ENCODE assay signal across 12 cellular contexts in genomic region chr1:198612471-198613265, GRCh38. TPM values are rescaled to one million over a fixed set of nuclear protein-coding genes. Genes with fewer than 3 reads are reported as not detected.
DNase-seq lines count a peak whose midpoint lies in the region; ATAC-seq and TF ChIP-seq lines count a peak whose summit lies in the region.
"Had no signal": no experiment of that assay in that cellular context is flagged by ENCODE, and none has a peak within 500 bp of the region (broad histone marks: within the 10 kb centered on the region; RNA-seq: fewer than 3 reads in every experiment).

No MANE protein-coding gene starts in this region.

- no peak overlapping the region for H3K4me3 ChIP-seq in Karpas-422 (ENCODE audit: low read length)
- no peak overlapping the region for H3K4me3 ChIP-seq in colonic mucosa
- H3K4me3 ChIP-seq in upper lobe of right lung, result no peak overlapping the region
- H3K4me3 ChIP-seq in aorta (ENCODE audit: low read length in 2 of 2), result no peak overlapping the region
- H3K4me3 ChIP-seq in gastrocnemius medialis, result no peak overlapping the region

- peak overlapping the region; percentile 70 for H3K27ac ChIP-seq in Karpas-422 (ENCODE audit: low read length)
- H3K27ac ChIP-seq in colonic mucosa, result peak overlapping the region; percentile 2
- H3K27ac ChIP-seq in upper lobe of right lung, result peak overlapping the region; percentile 34
- no peak overlapping the region for H3K27ac ChIP-seq in aorta (ENCODE audit: low read depth in 1 of 2, low read length in 2 of 2)
- H3K27ac ChIP-seq in gastrocnemius medialis, result no peak overlapping the region
- H3K27ac ChIP-seq: RWPE1 had no signal

- H3K4me3 Mint-ChIP-seq in activated naive CD4-positive, alpha-beta T cell treated with anti-CD3 and anti-CD28 coated beads for 36 hours, result peak overlapping the region; percentile 82

- no peaks in the 10 kb centered on the region for H3K27me3 Mint-ChIP-seq in activated naive CD4-positive, alpha-beta T cell treated with anti-CD3 and anti-CD28 coated beads for 36 hours (ENCODE audit: low read depth)
- H3K27me3 Mint-ChIP-seq: progenitor cell of endocrine pancreas had no signal

- TF ChIP-seq CTCF in colonic mucosa (IDR thresholded peaks at IDR 0.05) (no peak), upper lobe of right lung (IDR thresholded peaks at IDR 0.05) (no peak), gastrocnemius medialis (IDR thresholded peaks at IDR 0.05 in 4 of 5, conservative IDR thresholded peaks at IDR 0.05 in 1 of 5) (no peak)

- no peaks in the 10 kb centered on the region for H4K20me1 ChIP-seq in Karpas-422 (ENCODE audit: insufficient read depth, low read depth, low read length)

- CTCF ChIA-PET in activated naive CD4-positive, alpha-beta T cell treated with anti-CD3 and anti-CD28 coated beads for 36 hours (lab: Charles Lee), result no interaction called here

- no peaks in the 10 kb centered on the region for H3K36me3 ChIP-seq in Karpas-422 (ENCODE audit: insufficient read depth, low read length)
- H3K36me3 ChIP-seq in colonic mucosa, result no peaks in the 10 kb centered on the region
- no peaks in the 10 kb centered on the region for H3K36me3 ChIP-seq in upper lobe of right lung
- H3K36me3 ChIP-seq in aorta (ENCODE audit: control insufficient read depth in 1 of 2, insufficient read depth in 2 of 2, low read length in 1 of 2), result no peaks in the 10 kb centered on the region
- H3K36me3 ChIP-seq in gastrocnemius medialis, result no peaks in the 10 kb centered on the region

- no peaks in the 10 kb centered on the region for H3K9me3 ChIP-seq in Karpas-422 (ENCODE audit: low read length)
- no peaks in the 10 kb centered on the region for H3K9me3 ChIP-seq in colonic mucosa
- no peaks in the 10 kb centered on the region for H3K9me3 ChIP-seq in upper lobe of right lung
- H3K9me3 ChIP-seq in aorta (ENCODE audit: control insufficient read depth, low read length), result no peaks in the 10 kb centered on the region
- no peaks in the 10 kb centered on the region for H3K9me3 ChIP-seq in gastrocnemius medialis

- ATAC-seq in upper lobe of right lung (peak; percentile 70), aorta (ENCODE audit: low FRiP score) (no peak), gastrocnemius medialis (no peak)

- WGBS in aorta, 2 donors, result 62 to 64% methylated on average over 6 of the region's 6 CpGs

- H3K9ac ChIP-seq in Karpas-422 (ENCODE audit: low read length), result peak overlapping the region; percentile 23; the same call in 1 of the 2 replicates
- H3K9ac ChIP-seq in colonic mucosa (ENCODE audit: low read depth in 2 of 2, low read length in 2 of 2), result no peak overlapping the region

- peak overlapping the region; percentile 90 for H2AFZ ChIP-seq in Karpas-422 (ENCODE audit: low read length)

- H3K4me2 ChIP-seq in Karpas-422 (ENCODE audit: low read depth, low read length, poor library complexity, severe bottlenecking), result peak overlapping the region; percentile 24

- H3K36me3 Mint-ChIP-seq in activated naive CD4-positive, alpha-beta T cell treated with anti-CD3 and anti-CD28 coated beads for 36 hours (ENCODE audit: low read depth), result peaks cover 16% of the 10 kb centered on the region

- peaks cover 80% of the 10 kb centered on the region for H3K4me1 Mint-ChIP-seq in activated naive CD4-positive, alpha-beta T cell treated with anti-CD3 and anti-CD28 coated beads for 36 hours (ENCODE audit: low read depth)

- H3K4me1 ChIP-seq in Karpas-422 (ENCODE audit: low read length) (peaks cover 57% of the 10 kb centered on the region), colonic mucosa (no peaks in the 10 kb centered on the region), upper lobe of right lung (no peaks in the 10 kb centered on the region), aorta (ENCODE audit: control insufficient read depth in 1 of 2, insufficient read depth in 2 of 2, low read length in 2 of 2) (no peaks in the 10 kb centered on the region), gastrocnemius medialis (no peaks in the 10 kb centered on the region)

- intact Hi-C loops in activated naive CD4-positive, alpha-beta T cell treated with anti-CD3 and anti-CD28 coated beads for 36 hours (cut with micrococcal nuclease), result loop anchor here (1.0 to 2.0 kb wide), 4 partner anchors 9 to 89 kb away; no protein-coding TSS in a partner anchor
- intact Hi-C loops in colonic mucosa (cut with DNase I) (no loop called here), upper lobe of right lung (cut with DNase I) (no loop called here), aorta (cut with DNase I) (no loop called here), gastrocnemius medialis (cut with DNase I; ENCODE audit: low total_unique reads) (no loop called here)

- DNase-seq in activated naive CD4-positive, alpha-beta T cell treated with anti-CD3 and anti-CD28 coated beads for 36 hours, result no peak
- no peak for DNase-seq in activated naive CD4-positive, alpha-beta T cell treated with Interleukin-2 at 50 U/mL for 16 hours
- DNase-seq in Karpas-422 (no peak), colonic mucosa (no peak), upper lobe of right lung (no peak), aorta (no peak), gastrocnemius medialis (no peak), NCI-H2171 (lab: John Stamatoyannopoulos, UW) (no peak)
- DNase-seq: anterior cingulate cortex, NCI-H1417 treated with DMSO at 0.1 percent for 48 hours had no signal

- H3K27me3 ChIP-seq in Karpas-422 (ENCODE audit: low read length), result no peaks in the 10 kb centered on the region
- H3K27me3 ChIP-seq in colonic mucosa, result no peaks in the 10 kb centered on the region
- H3K27me3 ChIP-seq in upper lobe of right lung, result no peaks in the 10 kb centered on the region
- H3K27me3 ChIP-seq in aorta (ENCODE audit: control insufficient read depth in 1 of 2, insufficient read depth in 2 of 2, low read length in 1 of 2), result no peaks in the 10 kb centered on the region
- H3K27me3 ChIP-seq in gastrocnemius medialis, result no peaks in the 10 kb centered on the region

- H3K79me2 ChIP-seq in Karpas-422 (ENCODE audit: low read length), result no peaks in the 10 kb centered on the region

- in situ Hi-C loops in gastrocnemius medialis (cut with MboI; ENCODE audit: low sequenced_read_pairs in 4 of 4), result no loop called here

- no peak for TF ChIP-seq POLR2A in gastrocnemius medialis (IDR thresholded peaks at IDR 0.05)

- no peaks in the 10 kb centered on the region for H3K9me3 Mint-ChIP-seq in activated naive CD4-positive, alpha-beta T cell treated with anti-CD3 and anti-CD28 coated beads for 36 hours

- H3K27ac Mint-ChIP-seq in activated naive CD4-positive, alpha-beta T cell treated with anti-CD3 and anti-CD28 coated beads for 36 hours, result peak overlapping the region; percentile 98
- H3K27ac Mint-ChIP-seq: progenitor cell of endocrine pancreas had no signal

- H3K9me2 ChIP-seq in Karpas-422 (replicated peaks; ENCODE audit: insufficient read depth, low read length), result no peaks in the 10 kb centered on the region

RNA-seq across cellular contexts. Expression of gene PTPRC, which starts 26.2 kb away (rescaled TPM):
- 100 to 1,000 TPM; 689 to 714 TPM for total RNA-seq in activated naive CD4-positive, alpha-beta T cell treated with anti-CD3 and anti-CD28 coated beads for 36 hours
- 367 and 812 TPM in 2 replicates for total RNA-seq in Karpas-422 (2014; rRNA removed; shearing (Covaris generic); ENCODE audit: low replicate concordance)
- 10 to 100 TPM; 11.2 to 18.7 TPM for total RNA-seq in colonic mucosa
- total RNA-seq in upper lobe of right lung, result 127 TPM
- 10 to 100 TPM; 46.6 to 89.9 TPM for total RNA-seq in aorta
- 10 to 100 TPM in 1 of 2 donors, 1 to 10 TPM in 1; 1.4 to 12.9 TPM for polyA plus RNA-seq in aorta
- 10 to 100 TPM in 1 of 4 donors, 1 to 10 TPM in 3; 1.7 to 10.4 (median 5.3) TPM for total RNA-seq in gastrocnemius medialis
- total RNA-seq: progenitor cell of endocrine pancreas had no signal

Comparison
In these comparisons a context has a peak if more than half of its experiments do, and no peak if none do; other contexts are left out.
1. H3K27ac ChIP-seq: peak in Karpas-422 (single experiment), colonic mucosa (single experiment) and upper lobe of right lung (single experiment); none in aorta (0 of 2) and gastrocnemius medialis (0 of 4).